Comparison of ENCODE assay signal across 6 cellular contexts in the genomic region with DNA sequence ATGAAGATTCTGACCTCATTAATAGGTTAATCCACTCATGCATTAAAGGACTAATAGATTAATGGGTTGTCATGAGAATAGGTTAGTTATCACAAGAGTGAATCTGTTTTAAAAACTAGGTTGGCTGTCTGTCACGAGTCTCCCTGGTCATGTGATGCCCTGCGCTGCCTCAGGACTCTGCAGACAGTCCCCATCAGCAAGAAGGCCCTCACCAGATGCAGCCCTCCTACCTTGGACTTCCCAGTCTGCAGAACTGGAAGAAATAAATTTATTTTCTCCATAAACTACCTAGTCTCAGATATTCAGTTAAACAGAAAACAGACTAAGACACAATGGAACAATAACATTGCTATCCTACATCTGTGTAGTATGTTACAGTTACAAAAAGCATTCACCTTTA.
"Had no signal": no experiment of that assay in that cellular context is flagged by ENCODE, and none has a peak within 500 bp of the region (broad histone marks: within the 10 kb centered on the region; RNA-seq: fewer than 3 reads in every experiment).

No MANE protein-coding gene starts in this region.

- DNase-seq: GM23248, GOT3, H9, HCEC 1CT, IMR-90 had no signal

- H3K4me3 ChIP-seq: GM23248, K562 had no signal

- H3K27ac ChIP-seq: GM23248 had no signal

- H2AFZ ChIP-seq: GM23248 had no signal

- H3K9ac ChIP-seq: GM23248 had no signal
